In genomic region chr10:118483496-118483895, GRCh38 we compare ENCODE assay signal across 22 cellular contexts.
A peak's percentile ranks its signal among the peaks of the same experiment; 100 is the strongest.
DNase-seq lines count a peak whose midpoint lies in the region; ATAC-seq and TF ChIP-seq lines count a peak whose summit lies in the region.
"Had no signal": no experiment of that assay in that cellular context is flagged by ENCODE, and none has a peak within 500 bp of the region (broad histone marks: within the 10 kb centered on the region; RNA-seq: fewer than 3 reads in every experiment).

No MANE protein-coding gene starts in this region.

- no peaks in the 10 kb centered on the region for H3K9me3 ChIP-seq in HCT116 (ENCODE audit: control insufficient read depth in 1 of 2, insufficient read depth in 1 of 2, low read depth in 1 of 2, low read length in 2 of 2)
- no peaks in the 10 kb centered on the region for H3K9me3 ChIP-seq in WERI-Rb-1 (ENCODE audit: severe bottlenecking)
- H3K9me3 ChIP-seq: MG63 had no signal

- no peak overlapping the region for H2AFZ ChIP-seq in HCT116 (ENCODE audit: low read depth, low read length, poor library complexity, severe bottlenecking)

- RAD21 ChIA-PET in HCT116 (lab: Charles Lee; ENCODE audit: low non-redundant PET in 1 of 2, low total read pairs in 2 of 2, uncharacterized antibody in 2 of 2, unreplicated experiment in 2 of 2) = no interaction called here

- H3K36me3 ChIP-seq in GM06990 (ENCODE audit: control insufficient read depth, insufficient read depth, low read length) = no peaks in the 10 kb centered on the region
- no peaks in the 10 kb centered on the region for H3K36me3 ChIP-seq in HCT116 (ENCODE audit: control insufficient read depth in 1 of 2, insufficient read depth in 2 of 2, low read length in 2 of 2)
- no peaks in the 10 kb centered on the region for H3K36me3 ChIP-seq in WERI-Rb-1
- H3K36me3 ChIP-seq: MG63 had no signal

- H3K79me2 ChIP-seq in HCT116 (ENCODE audit: insufficient read depth, low read length) = no peaks in the 10 kb centered on the region

- H3K27ac Mint-ChIP-seq in stimulated activated effector memory CD8-positive, alpha-beta T cell treated with anti-CD3 and anti-CD28 coated beads, Interleukin-12 subunit alpha, Interleukin-12 subunit beta, amount 100 ng/mL, for 72 hours = no peak overlapping the region
- H3K27ac Mint-ChIP-seq in immature natural killer cell = no peak overlapping the region
- H3K27ac Mint-ChIP-seq: CD14-positive monocyte, IgD-negative memory B cell, T-cell had no signal

- no peaks in the 10 kb centered on the region for H3K4me1 ChIP-seq in HCT116 (ENCODE audit: control insufficient read depth in 1 of 2, insufficient read depth in 2 of 2, low read length in 2 of 2)

- TF ChIP-seq RAD21 in HCT116 (IDR thresholded peaks at IDR 0.05; ENCODE audit: low read depth) = no peak

- BruUV-seq in HCT116 (replicated peaks; lab: Mats Ljungman, UMichigan) = no TSS peak

- no peaks in the 10 kb centered on the region for H4K20me1 ChIP-seq in HCT116 (ENCODE audit: insufficient read depth)

- H3K27me3 ChIP-seq in GM06990 (replicated peaks; ENCODE audit: control insufficient read depth, insufficient read depth, low read length) (no peaks in the 10 kb centered on the region), HCT116 (ENCODE audit: insufficient read depth, low read length) (no peaks in the 10 kb centered on the region), WERI-Rb-1 (ENCODE audit: insufficient read depth, low read depth, severe bottlenecking) (peaks cover 49% of the 10 kb centered on the region)
- H3K27me3 ChIP-seq: MG63 had no signal

- no peak overlapping the region for H3K4me3 Mint-ChIP-seq in stimulated activated effector memory CD8-positive, alpha-beta T cell treated with anti-CD3 and anti-CD28 coated beads, Interleukin-12 subunit alpha, Interleukin-12 subunit beta, amount 100 ng/mL, for 72 hours
- H3K4me3 Mint-ChIP-seq in immature natural killer cell = no peak overlapping the region
- H3K4me3 Mint-ChIP-seq: CD14-positive monocyte, IgD-negative memory B cell, T-cell had no signal

- no peaks in the 10 kb centered on the region for H3K9me2 ChIP-seq in HCT116 (ENCODE audit: insufficient read depth)

- H3K4me2 ChIP-seq in HCT116 (ENCODE audit: low read length) = no peak overlapping the region

- no peaks in the 10 kb centered on the region for H3K4me1 Mint-ChIP-seq in stimulated activated effector memory CD8-positive, alpha-beta T cell treated with anti-CD3 and anti-CD28 coated beads, Interleukin-12 subunit alpha, Interleukin-12 subunit beta, amount 100 ng/mL, for 72 hours
- no peaks in the 10 kb centered on the region for H3K4me1 Mint-ChIP-seq in immature natural killer cell
- H3K4me1 Mint-ChIP-seq: CD14-positive monocyte, T-cell had no signal

- no peak for TF ChIP-seq POLR2A in HCT116 (IDR thresholded peaks at IDR 0.05; ENCODE audit: borderline replicate concordance, extremely low read depth, insufficient read depth, insufficient read length)

- H3K4me3 ChIP-seq in GM06990 (replicated peaks; ENCODE audit: low read depth, low read length) (no peak overlapping the region), HCT116 (replicated peaks in 1 of 2; ENCODE audit: low read depth in 1 of 2, low read length in 2 of 2) (no peak overlapping the region), WERI-Rb-1 (ENCODE audit: low read depth, low read length) (no peak overlapping the region)
- H3K4me3 ChIP-seq: MG63 had no signal

- ATAC-seq in HCT116 = no peak; the same call in 1 of the 2 replicates
- ATAC-seq in stimulated activated effector memory CD8-positive, alpha-beta T cell treated with anti-CD3 and anti-CD28 coated beads, Interleukin-12 subunit alpha, Interleukin-12 subunit beta, amount 100 ng/mL, for 72 hours = peak; percentile 13
- ATAC-seq in HG03520 (IDR thresholded peaks at IDR 0.05; ENCODE audit: unreplicated experiment) = no peak
- no peak for ATAC-seq in GM18868 (IDR thresholded peaks at IDR 0.05; ENCODE audit: unreplicated experiment)
- ATAC-seq: SK-N-SH treated with all-trans-retinoic acid at 6 μM for 48 hours, T-cell had no signal

- no peak for DNase-seq in GM06990 (ENCODE audit: extremely low read depth, insufficient read length)
- no peak for DNase-seq in HCT116 (ENCODE audit: low read depth, low spot score)
- no peak for DNase-seq in WERI-Rb-1
- DNase-seq in stimulated activated effector memory CD8-positive, alpha-beta T cell treated with anti-CD3 and anti-CD28 coated beads, Interleukin-12 subunit alpha, Interleukin-12 subunit beta, amount 100 ng/mL, for 72 hours (ENCODE audit: low spot score in 2 of 2) = no peak
- no peak for DNase-seq in immature natural killer cell
- DNase-seq: ACHN, DMS79, Kasumi-1, MG63, NCI-H1092, NCI-H2081, NCI-H2171 treated with DMSO at 0.1 percent for 48 hours, NCI-H446, NCI-H69, SIG-M5, T-cell had no signal

- H3K27ac ChIP-seq in HCT116 (ENCODE audit: low read depth, low read length) (no peak overlapping the region), WERI-Rb-1 (no peak overlapping the region)
- H3K27ac ChIP-seq: RWPE1 had no signal

- POLR2A ChIA-PET in HCT116 (lab: Charles Lee) = no interaction called here

- peaks cover 5% of the 10 kb centered on the region for H3K9me3 Mint-ChIP-seq in stimulated activated effector memory CD8-positive, alpha-beta T cell treated with anti-CD3 and anti-CD28 coated beads, Interleukin-12 subunit alpha, Interleukin-12 subunit beta, amount 100 ng/mL, for 72 hours
- H3K9me3 Mint-ChIP-seq in immature natural killer cell = peaks cover 0 to 2% (median 0%) of the 10 kb centered on the region in 6 donors

- TF ChIP-seq CTCF in GM06990 (IDR thresholded peaks at IDR 0.05; ENCODE audit: insufficient read depth, low read length, poor library complexity, severe bottlenecking) (peak; percentile 18), HCT116 (IDR thresholded peaks at IDR 0.05 in 2 of 3, conservative IDR thresholded peaks at IDR 0.05 in 1 of 3; ENCODE audit: borderline replicate concordance in 1 of 3, insufficient read depth in 1 of 3, low read depth in 2 of 3, low read length in 2 of 3) (peak in 2 of 3 experiments; percentile 21 to 36; a peak in 2 of 6 replicates), WERI-Rb-1 (IDR thresholded peaks at IDR 0.05; ENCODE audit: low read depth, low read length) (peak; percentile 41; the same call in 1 of the 2 replicates)

- intact Hi-C loops in HCT116 (cut with micrococcal nuclease) = no loop called here

- CTCF ChIA-PET in HCT116 (lab: Charles Lee) = no interaction called here

- H3K9ac ChIP-seq in HCT116 (ENCODE audit: low read length) = no peak overlapping the region

- peaks cover 0 to 2% (median 0%) of the 10 kb centered on the region in 3 donors for H3K27me3 Mint-ChIP-seq in immature natural killer cell (ENCODE audit: low read depth in 3 of 3)
- H3K27me3 Mint-ChIP-seq: IgD-negative memory B cell had no signal

- H3K36me3 Mint-ChIP-seq in stimulated activated effector memory CD8-positive, alpha-beta T cell treated with anti-CD3 and anti-CD28 coated beads, Interleukin-12 subunit alpha, Interleukin-12 subunit beta, amount 100 ng/mL, for 72 hours = no peaks in the 10 kb centered on the region
- H3K36me3 Mint-ChIP-seq in immature natural killer cell = no peaks in the 10 kb centered on the region
- H3K36me3 Mint-ChIP-seq: CD14-positive monocyte, IgD-negative memory B cell, T-cell had no signal

TF ChIP-seq in HCT116, 20 proteins besides CTCF, POLR2A, EP300 and RAD21:
- TF ChIP-seq YY1 (IDR thresholded peaks at IDR 0.05; ENCODE audit: extremely low read depth, insufficient replicate concordance, low read depth, low read length) (no peak), TCF7L2 (IDR thresholded peaks at IDR 0.05; ENCODE audit: borderline replicate concordance, extremely low read depth, insufficient read depth, insufficient read length) (no peak), FOSL1 (IDR thresholded peaks at IDR 0.05; ENCODE audit: low read depth) (no peak), EGR1 (IDR thresholded peaks at IDR 0.05; ENCODE audit: low read depth) (no peak), ELF1 (IDR thresholded peaks at IDR 0.05; ENCODE audit: borderline replicate concordance, low read depth) (no peak), CBX3 (IDR thresholded peaks at IDR 0.05; ENCODE audit: low read depth) (no peak), CEBPB (IDR thresholded peaks at IDR 0.05; ENCODE audit: low read depth) (no peak), REST (IDR thresholded peaks at IDR 0.05; ENCODE audit: low read depth) (no peak)
